9 cellular contexts compared by ENCODE assay signal in genomic region chr2:30252723-30253688, GRCh38. TPM values are rescaled to one million over a fixed set of nuclear protein-coding genes. Genes with fewer than 3 reads are reported as not detected.
A peak's percentile ranks its signal among the peaks of the same experiment; 100 is the strongest.
DNase-seq lines count a peak whose midpoint lies in the region; ATAC-seq, FAIRE-seq and TF ChIP-seq lines count a peak whose summit lies in the region.
"Had no signal": no experiment of that assay in that cellular context is flagged by ENCODE, and none has a peak within 500 bp of the region (broad histone marks: within the 10 kb centered on the region; RNA-seq: fewer than 3 reads in every experiment).

No MANE protein-coding gene starts in this region.

- H3K27me3 Mint-ChIP-seq in activated CD8-positive, alpha-beta T cell treated with anti-CD3 and anti-CD28 coated beads for 36 hours: peaks cover 2% of the 10 kb centered on the region
- H3K27me3 Mint-ChIP-seq in neural crest cell (ENCODE audit: low read depth): no peaks in the 10 kb centered on the region

- CTCF ChIA-PET in activated CD8-positive, alpha-beta T cell treated with anti-CD3 and anti-CD28 coated beads for 36 hours (lab: Charles Lee): interaction anchor here (0.8 to 17.2 kb wide), 9 partner anchors 9 to 219 kb away, joined by 3 to 216 read pairs (median 3); partner anchors contain the start of gene LBH

- no peak for TF ChIP-seq CTCF in activated CD8-positive, alpha-beta T cell treated with anti-CD3 and anti-CD28 coated beads for 36 hours (IDR thresholded peaks at IDR 0.05)
- TF ChIP-seq CTCF in esophagus muscularis mucosa (IDR thresholded peaks at IDR 0.05): no peak
- no peak for TF ChIP-seq CTCF in neural crest cell (conservative IDR thresholded peaks at IDR 0.05)
- TF ChIP-seq CTCF in upper lobe of left lung (IDR thresholded peaks at IDR 0.05): no peak

- no peaks in the 10 kb centered on the region for H3K9me3 ChIP-seq in esophagus muscularis mucosa
- H3K9me3 ChIP-seq in upper lobe of left lung: no peaks in the 10 kb centered on the region

- H3K4me1 ChIP-seq in esophagus muscularis mucosa (peaks cover 76 to 84% (median 79%) of the 10 kb centered on the region in 4 donors), upper lobe of left lung (peaks cover 36 to 70% (median 55%) of the 10 kb centered on the region in 4 donors)

- peak overlapping the region; percentile 95 for H3K27ac Mint-ChIP-seq in activated CD8-positive, alpha-beta T cell treated with anti-CD3 and anti-CD28 coated beads for 36 hours
- H3K27ac Mint-ChIP-seq in neural crest cell (ENCODE audit: unreplicated experiment): peak overlapping the region; percentile 19

- peaks cover 8% of the 10 kb centered on the region for H3K9me3 Mint-ChIP-seq in activated CD8-positive, alpha-beta T cell treated with anti-CD3 and anti-CD28 coated beads for 36 hours
- H3K9me3 Mint-ChIP-seq in neural crest cell: no peaks in the 10 kb centered on the region

- DNase-seq in DMS 273 (lab: John Stamatoyannopoulos, UW; ENCODE audit: unreplicated experiment) (peak; percentile 53), DMS 273 treated with DMSO at 0.1 percent for 48 hours (lab: John Stamatoyannopoulos, UW) (no peak), esophagus muscularis mucosa (ENCODE audit: extremely low spot score) (no peak), neural crest cell (ENCODE audit: low read depth, low spot score) (no peak), upper lobe of left lung (peak; percentile 43 to 80), H54 (ENCODE audit: insufficient read length, low spot score) (no peak)
- peak; percentile 88 for DNase-seq in activated CD8-positive, alpha-beta T cell treated with anti-CD3 and anti-CD28 coated beads for 36 hours

- no peak overlapping the region for H3K4me3 ChIP-seq in esophagus muscularis mucosa
- no peak overlapping the region for H3K4me3 ChIP-seq in upper lobe of left lung

- peaks cover 15 to 33% (median 27%) of the 10 kb centered on the region in 4 donors for H3K36me3 ChIP-seq in esophagus muscularis mucosa
- H3K36me3 ChIP-seq in upper lobe of left lung: peaks cover 2 to 21% (median 11%) of the 10 kb centered on the region in 4 donors

- TF ChIP-seq POLR2A in esophagus muscularis mucosa (IDR thresholded peaks at IDR 0.05; ENCODE audit: low read depth) (no peak), upper lobe of left lung (IDR thresholded peaks at IDR 0.05) (no peak), H54 (IDR thresholded peaks at IDR 0.05; ENCODE audit: low read depth, low read length) (no peak)

- H3K27ac ChIP-seq in esophagus muscularis mucosa (replicated peaks in 1 of 4): peak overlapping the region; percentile 41 to 76 (median 58)
- peak overlapping the region; percentile 43 to 70 (median 66) for H3K27ac ChIP-seq in upper lobe of left lung
- H3K27ac ChIP-seq: 22Rv1 had no signal

- no peaks in the 10 kb centered on the region for H3K27me3 ChIP-seq in esophagus muscularis mucosa
- no peaks in the 10 kb centered on the region for H3K27me3 ChIP-seq in upper lobe of left lung

- intact Hi-C loops in activated CD8-positive, alpha-beta T cell treated with anti-CD3 and anti-CD28 coated beads for 36 hours (cut with micrococcal nuclease): loop anchor here (2.0 kb wide), 1 partner anchor 20 kb away; no protein-coding TSS in a partner anchor
- intact Hi-C loops in esophagus muscularis mucosa (cut with DNase I): no loop called here

- peaks cover 96% of the 10 kb centered on the region for H3K4me1 Mint-ChIP-seq in activated CD8-positive, alpha-beta T cell treated with anti-CD3 and anti-CD28 coated beads for 36 hours (ENCODE audit: low read depth)
- peaks cover 21% of the 10 kb centered on the region for H3K4me1 Mint-ChIP-seq in neural crest cell

- peak overlapping the region; percentile 53 for H3K4me3 Mint-ChIP-seq in activated CD8-positive, alpha-beta T cell treated with anti-CD3 and anti-CD28 coated beads for 36 hours
- H3K4me3 Mint-ChIP-seq in neural crest cell: no peak overlapping the region

- peak; percentile 67 for ATAC-seq in activated CD8-positive, alpha-beta T cell treated with anti-CD3 and anti-CD28 coated beads for 36 hours
- peak; percentile 67 to 71 for ATAC-seq in upper lobe of left lung (ENCODE audit: low FRiP score in 2 of 2)
- no peak for ATAC-seq in HG02623 (IDR thresholded peaks at IDR 0.05; ENCODE audit: unreplicated experiment)

- H3K36me3 Mint-ChIP-seq in activated CD8-positive, alpha-beta T cell treated with anti-CD3 and anti-CD28 coated beads for 36 hours (ENCODE audit: low read depth): peaks cover 91% of the 10 kb centered on the region
- H3K36me3 Mint-ChIP-seq in neural crest cell (ENCODE audit: low read depth): no peaks in the 10 kb centered on the region

- 33% methylated on average over 7 of the region's 7 CpGs for WGBS in esophagus muscularis mucosa
- 33 to 39% methylated on average over 7 of the region's 7 CpGs for WGBS in upper lobe of left lung, 2 donors

- no peak for FAIRE-seq in H54 (lab: Jason Lieb, UNC)

- POLR2A ChIA-PET in activated CD8-positive, alpha-beta T cell treated with anti-CD3 and anti-CD28 coated beads for 36 hours (lab: Charles Lee): interaction anchor here (0.6 to 23.4 kb wide), 10 partner anchors 9 to 194 kb away, joined by 3 to 440 read pairs (median 4); partner anchors contain the start of genes LBH and LCLAT1

- no peak for TF ChIP-seq EP300 in esophagus muscularis mucosa (IDR thresholded peaks at IDR 0.05)
- TF ChIP-seq EP300 in upper lobe of left lung (IDR thresholded peaks at IDR 0.05): peak in 2 of 4 donors; percentile 10 to 47

RNA-seq across cellular contexts. Expression of gene LBH, which starts 21.7 kb away (rescaled TPM):
- 100 to 1,000 TPM; 127 to 130 TPM for total RNA-seq in activated CD8-positive, alpha-beta T cell treated with anti-CD3 and anti-CD28 coated beads for 36 hours
- 1,000 to 10,000 TPM in 1 of 4 donors, 100 to 1,000 TPM in 3; 120 to 1,007 (median 283) TPM for total RNA-seq in esophagus muscularis mucosa
- 16.1 and 16.7 TPM in 2 replicates for total RNA-seq in neural crest cell
- total RNA-seq in upper lobe of left lung: 100 to 1,000 TPM in 4 of 6 donors, 10 to 100 TPM in 2; 45.6 to 270 (median 154) TPM

Comparison
In these comparisons a context has a peak if more than half of its experiments do, and no peak if none do; other contexts are left out.
1. DNase-seq: peak in DMS 273 (single experiment), activated CD8-positive, alpha-beta T cell treated with anti-CD3 and anti-CD28 coated beads for 36 hours (single experiment) and upper lobe of left lung (2 of 2); none in DMS 273 treated with DMSO at 0.1 percent for 48 hours (single experiment), esophagus muscularis mucosa (single experiment), neural crest cell (single experiment) and H54 (single experiment).